ENCODE assay signal across 8 cellular contexts in the genomic region with DNA sequence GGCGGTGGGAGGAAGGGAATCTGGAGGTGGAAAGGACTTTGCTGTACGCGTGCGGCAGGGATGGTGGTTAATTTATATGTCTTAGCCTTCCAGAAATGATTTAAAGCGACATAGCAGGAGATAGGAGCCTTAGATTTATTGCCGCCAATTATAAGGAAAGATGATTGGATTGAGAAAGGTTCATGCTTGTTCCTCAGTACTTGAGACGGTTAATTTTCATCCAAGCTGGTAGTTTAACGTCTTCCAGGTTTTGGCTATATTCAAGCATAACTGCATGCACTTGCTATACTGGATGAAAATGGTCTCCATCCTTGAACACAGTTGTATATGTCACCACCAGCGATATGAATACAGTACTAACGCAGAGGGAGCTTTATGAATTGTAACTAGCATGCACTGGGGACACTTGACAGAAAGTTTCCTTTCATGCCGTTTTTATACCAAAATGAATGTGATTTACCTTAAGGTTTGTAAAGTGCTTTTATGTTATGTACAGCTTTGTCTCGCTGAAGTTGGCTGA. TPM values are rescaled to one million over a fixed set of nuclear protein-coding genes. Genes with fewer than 3 reads are reported as not detected.
A peak's percentile ranks its signal among the peaks of the same experiment; 100 is the strongest.
DNase-seq lines count a peak whose midpoint lies in the region; ATAC-seq and TF ChIP-seq lines count a peak whose summit lies in the region.

No MANE protein-coding gene starts in this region.

- H3K36me3 Mint-ChIP-seq in natural killer cell, result no peaks in the 10 kb centered on the region

- H3K4me3 Mint-ChIP-seq in natural killer cell, result peak overlapping the region; percentile 96

- H3K27me3 Mint-ChIP-seq in natural killer cell (ENCODE audit: low read depth in 2 of 2), result no peaks in the 10 kb centered on the region

- H3K27ac ChIP-seq in colonic mucosa, result peak overlapping the region; percentile 76

- ATAC-seq in natural killer cell, result no peak
- ATAC-seq in GM18867 (IDR thresholded peaks at IDR 0.05; ENCODE audit: unreplicated experiment), result no peak

- no peaks in the 10 kb centered on the region for H3K4me1 ChIP-seq in BE2C
- peaks cover 8% of the 10 kb centered on the region for H3K4me1 ChIP-seq in colonic mucosa

- H3K4me1 Mint-ChIP-seq in natural killer cell, result peaks cover 19 to 20% of the 10 kb centered on the region in 2 donors

- no peak for DNase-seq in BE2C
- no peak for DNase-seq in MG63
- no peak for DNase-seq in colonic mucosa
- no peak for DNase-seq in natural killer cell
- no peak for DNase-seq in DMS 273 (lab: John Stamatoyannopoulos, UW; ENCODE audit: unreplicated experiment)
- no peak for DNase-seq in NCI-H446 treated with DMSO at 0.1 percent for 48 hours (lab: John Stamatoyannopoulos, UW)
- DNase-seq in hypothalamus (lab: John Stamatoyannopoulos, UW), result no peak

- 0 out of 2 replicates have a peak, but pooled peaks cover 6% of the 10 kb centered on the region for H3K36me3 ChIP-seq in BE2C
- H3K36me3 ChIP-seq in MG63, result peaks cover 18% of the 10 kb centered on the region
- H3K36me3 ChIP-seq in colonic mucosa, result no peaks in the 10 kb centered on the region

- H3K4me3 ChIP-seq in BE2C (ENCODE audit: low read depth, low read length) (peak overlapping the region; percentile 76), MG63 (peak overlapping the region; percentile 91), colonic mucosa (peak overlapping the region; percentile 59)

- H3K9me3 Mint-ChIP-seq in natural killer cell, result no peaks in the 10 kb centered on the region

- TF ChIP-seq CTCF in BE2C (IDR thresholded peaks at IDR 0.05; ENCODE audit: low read depth, low read length) (no peak), colonic mucosa (IDR thresholded peaks at IDR 0.05) (no peak), natural killer cell (IDR thresholded peaks at IDR 0.05) (no peak)

- H3K9me3 ChIP-seq in BE2C (no peaks in the 10 kb centered on the region), MG63 (no peaks in the 10 kb centered on the region), colonic mucosa (no peaks in the 10 kb centered on the region)

- H3K9ac ChIP-seq in colonic mucosa (ENCODE audit: low read depth in 2 of 2, low read length in 2 of 2), result peak overlapping the region; percentile 91 to 95

- H3K27ac Mint-ChIP-seq in natural killer cell, result peak overlapping the region; percentile 99

- H3K27me3 ChIP-seq in BE2C (peaks cover 9% of the 10 kb centered on the region; the same call in 1 of the 2 replicates), MG63 (no peaks in the 10 kb centered on the region), colonic mucosa (no peaks in the 10 kb centered on the region)

- intact Hi-C loops in colonic mucosa (cut with DNase I) (no loop called here), natural killer cell (cut with micrococcal nuclease) (loop anchor here (1.0 to 5.0 kb wide), 3 partner anchors 8 to 267 kb away; partner anchors contain the start of gene AP2B1)

RNA-seq across cellular contexts. Expression of gene PEX12, which starts 0.6 kb away (rescaled TPM):
- 15.8 TPM for polyA plus RNA-seq in BE2C (2012; ENCODE audit: insufficient read depth, insufficient read length, low read depth)
- total RNA-seq in MG63 (2014; rRNA removed; shearing (Covaris generic); ENCODE audit: low replicate concordance), result 3.9 and 6.1 TPM in 2 replicates
- 1 to 10 TPM; 2.6 to 5.9 TPM for total RNA-seq in colonic mucosa
- 1 to 10 TPM; 2.5 to 3.0 (median 2.9) TPM for total RNA-seq in natural killer cell

RNA-seq across cellular contexts. Expression of gene AP2B1, which starts 8.1 kb away (rescaled TPM):
- 121 TPM for polyA plus RNA-seq in BE2C (2012; ENCODE audit: insufficient read depth, insufficient read length, low read depth)
- total RNA-seq in MG63 (2014; rRNA removed; shearing (Covaris generic); ENCODE audit: low replicate concordance), result 52.9 and 65.0 TPM in 2 replicates
- total RNA-seq in colonic mucosa (100 to 1,000 TPM; 220 to 274 TPM), natural killer cell (100 to 1,000 TPM; 111 to 148 (median 139) TPM)

RNA-seq across cellular contexts. Expression of gene SLFN14, which starts 18.4 kb away (rescaled TPM):
- polyA plus RNA-seq in BE2C (2012; ENCODE audit: insufficient read depth, insufficient read length, low read depth), result not detected
- not detected in 2 replicates for total RNA-seq in MG63 (2014; rRNA removed; shearing (Covaris generic); ENCODE audit: low replicate concordance)
- not detected for total RNA-seq in colonic mucosa
- under 1 TPM in 2 of 3 donors, not detected in 1; 0.35 to 0.47 TPM for total RNA-seq in natural killer cell

RNA-seq across cellular contexts. Expression of gene SLFN12L, which starts 41.5 kb away (rescaled TPM):
- not detected for polyA plus RNA-seq in BE2C (2012; ENCODE audit: insufficient read depth, insufficient read length, low read depth)
- total RNA-seq in MG63 (2014; rRNA removed; shearing (Covaris generic); ENCODE audit: low replicate concordance), result not detected in 2 replicates
- total RNA-seq in colonic mucosa, result 1 to 10 TPM in 1 of 2 donors, under 1 TPM in 1; 0.86 to 1.0 TPM
- total RNA-seq in natural killer cell, result 100 to 1,000 TPM; 126 to 174 (median 130) TPM
